In genomic region chr15:83700082-83700481, GRCh38 we compare ENCODE assay signal across 21 cellular contexts. TPM values are rescaled to one million over a fixed set of nuclear protein-coding genes. Genes with fewer than 3 reads are reported as not detected.
A peak's percentile ranks its signal among the peaks of the same experiment; 100 is the strongest.
DNase-seq lines count a peak whose midpoint lies in the region; ATAC-seq and TF ChIP-seq lines count a peak whose summit lies in the region.
"Had no signal": no experiment of that assay in that cellular context is flagged by ENCODE, and none has a peak within 500 bp of the region (broad histone marks: within the 10 kb centered on the region; RNA-seq: fewer than 3 reads in every experiment).

No MANE protein-coding gene starts in this region.

- peak overlapping the region; percentile 10 for H3K27ac ChIP-seq in left ventricle myocardium inferior (replicated peaks)
- H3K27ac ChIP-seq: 22Rv1, BLaER1, C4-2B had no signal

- no peak overlapping the region for H3K4me3 ChIP-seq in left ventricle myocardium inferior
- H3K4me3 ChIP-seq: BLaER1, HAP-1 had no signal

- peak; percentile 58 for ATAC-seq in Right ventricle myocardium inferior
- no peak for ATAC-seq in GM18909 (IDR thresholded peaks at IDR 0.05; ENCODE audit: poor library complexity, unreplicated experiment)
- ATAC-seq: CD8-positive, alpha-beta T cell had no signal

- H3K27me3 ChIP-seq in left ventricle myocardium inferior (ENCODE audit: low read depth) = no peaks in the 10 kb centered on the region
- H3K27me3 ChIP-seq: BLaER1 had no signal

- DNase-seq in Right ventricle myocardium inferior (ENCODE audit: missing footprints) = no peak
- DNase-seq in cardiac septum (ENCODE audit: low spot score) = no peak
- peak; percentile 31 for DNase-seq in cerebellum (ENCODE audit: low spot score)
- DNase-seq in left ventricle myocardium inferior = no peak
- DNase-seq in myocyte (ENCODE audit: low read depth) = peak; percentile 20
- no peak for DNase-seq in SK-N-DZ (ENCODE audit: low spot score)
- DNase-seq in activated T-cell treated with anti-CD3 and anti-CD28 coated beads, Interleukin-2, amount 50 U/mL, for 48 hours = no peak
- DNase-seq: Caco-2; CD4-positive, CD25-positive, alpha-beta regulatory T cell; CD8-positive, alpha-beta T cell; DMS79; EL; GF-D8; GOT3; HFFc6 had no signal

- no peak for TF ChIP-seq CTCF in left ventricle myocardium inferior (IDR thresholded peaks at IDR 0.05; ENCODE audit: borderline replicate concordance)

- intact Hi-C loops in Right ventricle myocardium inferior (cut with DNase I) = no loop called here
- intact Hi-C loops in cardiac septum (cut with DNase I) = no loop called here
- intact Hi-C loops in left ventricle myocardium inferior (cut with micrococcal nuclease) = no loop called here

- H3K4me1 ChIP-seq in left ventricle myocardium inferior = peaks cover 38% of the 10 kb centered on the region
- H3K4me1 ChIP-seq: BLaER1, Caco-2, HAP-1 had no signal

- no peaks in the 10 kb centered on the region for H3K9me3 ChIP-seq in left ventricle myocardium inferior (replicated peaks)
- H3K9me3 ChIP-seq: Caco-2, HAP-1 had no signal

- H3K36me3 ChIP-seq in left ventricle myocardium inferior = peaks cover 3% of the 10 kb centered on the region
- H3K36me3 ChIP-seq: BLaER1, HAP-1 had no signal

RNA-seq across cellular contexts. Expression of gene ADAMTSL3, which starts 46.2 kb away (rescaled TPM):
- total RNA-seq in Right ventricle myocardium inferior = 11.5 TPM
- 9.8 TPM for total RNA-seq in cardiac septum
- 1.4 TPM for total RNA-seq in cerebellum
- 11.9 TPM for total RNA-seq in left ventricle myocardium inferior
- total RNA-seq in myocyte = 0.05 TPM in 1 of 2 replicates, not detected in the other
- 0.37 TPM for polyA plus RNA-seq in myocyte (2012)
- polyA plus RNA-seq in SK-N-DZ (2014; cell fraction: cytosol; rRNA removed) = 0.20 TPM in 1 of 2 replicates, not detected in the other
- 0.05 and 0.07 TPM in 2 replicates for polyA plus RNA-seq in SK-N-DZ (2014; cell fraction: nucleus; rRNA removed)
- total RNA-seq: B cell; CD4-positive, CD25-positive, alpha-beta regulatory T cell; CD8-positive, alpha-beta T cell; HFFc6 had no signal
- polyA plus RNA-seq: CD4-positive, CD25-positive, alpha-beta regulatory T cell had no signal

Comparison
In these comparisons a context has a peak if more than half of its experiments do, and no peak if none do; other contexts are left out.
1. DNase-seq: peak in cerebellum (single experiment) and myocyte (single experiment); none in Right ventricle myocardium inferior (single experiment), cardiac septum (single experiment), left ventricle myocardium inferior (single experiment), SK-N-DZ (single experiment) and activated T-cell treated with anti-CD3 and anti-CD28 coated beads, Interleukin-2, amount 50 U/mL, for 48 hours (0 of 2).